Comparison of ENCODE assay signal across 33 cellular contexts in genomic region chr5:51872144-51872543, GRCh38.
"Had no signal": no experiment of that assay in that cellular context is flagged by ENCODE, and none has a peak within 500 bp of the region (broad histone marks: within the 10 kb centered on the region; RNA-seq: fewer than 3 reads in every experiment).

No MANE protein-coding gene starts in this region.

- H3K4me3 ChIP-seq: adrenal gland, ascending aorta, body of pancreas, breast epithelium, cardiac muscle cell had no signal

- FAIRE-seq: astrocyte, bronchial epithelial cell had no signal

- H3K4me1 ChIP-seq: adrenal gland, ascending aorta, body of pancreas, breast epithelium had no signal

- ATAC-seq: activated naive CD4-positive, alpha-beta T cell treated with anti-CD3 and anti-CD28 coated beads, Interleukin-2, amount 50 U/mL, for 72 hours; activated naive CD8-positive, alpha-beta T cell treated with anti-CD3 and anti-CD28 coated beads, Interleukin-2, amount 50 U/mL, for 24 hours; activated T-cell treated with anti-CD3 and anti-CD28 coated beads, Interleukin-2, amount 50 U/mL, for 4 hours; activated T-cell treated with anti-CD3 and anti-CD28 coated beads, Interleukin-2, amount 50 U/mL, for 72 hours; activated T-helper 17 cell treated with anti-CD3 and anti-CD28 coated beads, Interleukin-2, amount 50 U/mL, for 72 hours; body of pancreas had no signal

- H3K27me3 ChIP-seq: adrenal gland, ascending aorta, body of pancreas, brain microvascular endothelial cell, breast epithelium, cardiac muscle cell had no signal

- H3K9me3 ChIP-seq: adrenal gland, ascending aorta had no signal

- DNase-seq: activated effector memory CD4-positive, alpha-beta T cell treated with anti-CD3 and anti-CD28 coated beads, Interleukin-2, amount 50 U/mL, for 16 hours; activated effector memory CD4-positive, alpha-beta T cell treated with Interleukin-2 at 50 U/mL for 16 hours; activated gamma-delta T cell; activated gamma-delta T cell treated with Interleukin-2 at 50 U/mL for 16 hours; activated naive CD4-positive, alpha-beta T cell; activated naive CD4-positive, alpha-beta T cell treated with anti-CD3 and anti-CD28 coated beads for 36 hours; activated naive CD4-positive, alpha-beta T cell treated with anti-CD3 and anti-CD28 coated beads, Interleukin-2, amount 10 ng/mL, durations not matched to agents 7 days and 5 days; activated naive CD4-positive, alpha-beta T cell treated with anti-CD3 and anti-CD28 coated beads, Interleukin-2, amount 50 U/mL, for 16 hours; activated naive CD4-positive, alpha-beta T cell treated with Interleukin-2 at 50 U/mL for 16 hours; activated naive CD8-positive, alpha-beta T cell treated with anti-CD3 and anti-CD28 coated beads for 36 hours; activated naive CD8-positive, alpha-beta T cell treated with anti-CD3 and anti-CD28 coated beads, Interleukin-2, amount 10 ng/mL, durations not matched to agents 7 days and 5 days; activated naive CD8-positive, alpha-beta T cell treated with anti-CD3 and anti-CD28 coated beads, Interleukin-2, amount 50 U/mL, for 24 hours; activated T-cell treated with anti-CD3 and anti-CD28 coated beads, Interleukin-2, amount 50 U/mL, for 24 hours; activated T-cell treated with anti-CD3 and anti-CD28 coated beads, Interleukin-2, amount 50 U/mL, for 4 hours; activated T-cell treated with anti-CD3 and anti-CD28 coated beads, Interleukin-2, amount 50 U/mL, for 48 hours; activated T-cell treated with anti-CD3 and anti-CD28 coated beads, Interleukin-2, amount 50 U/mL, for 72 hours; adrenal gland; amniotic stem cell; amygdala; anterior cingulate cortex; aorta; body of pancreas; brain microvascular endothelial cell; caudate nucleus; central memory CD4-positive, alpha-beta T cell; cerebellar nuclear complex had no signal

- H3K27ac ChIP-seq: adrenal gland, ascending aorta, body of pancreas, brain microvascular endothelial cell, breast epithelium, cardiac muscle cell had no signal

- H3K36me3 ChIP-seq: adrenal gland, ascending aorta, brain microvascular endothelial cell, breast epithelium, cardiac muscle cell had no signal
